In genomic region chr19:34269489-34269888, GRCh38 we compare ENCODE assay signal across 9 cellular contexts. TPM values are rescaled to one million over a fixed set of nuclear protein-coding genes. Genes with fewer than 3 reads are reported as not detected.
DNase-seq lines count a peak whose midpoint lies in the region; ATAC-seq and TF ChIP-seq lines count a peak whose summit lies in the region.
"Had no signal": no experiment of that assay in that cellular context is flagged by ENCODE, and none has a peak within 500 bp of the region (broad histone marks: within the 10 kb centered on the region; RNA-seq: fewer than 3 reads in every experiment).

No MANE protein-coding gene starts in this region.

- H3K4me1 ChIP-seq in HUES64 (ENCODE audit: insufficient read depth, low read length) = peaks cover 32% of the 10 kb centered on the region
- H3K4me1 ChIP-seq in naive thymus-derived CD4-positive, alpha-beta T cell (ENCODE audit: control insufficient read depth in 2 of 2, insufficient read depth in 2 of 2, low read length in 2 of 2) = peaks cover 37 to 69% of the 10 kb centered on the region in 2 donors

- intact Hi-C loops in CD14-positive monocyte (cut with micrococcal nuclease) = no loop called here
- intact Hi-C loops in naive thymus-derived CD4-positive, alpha-beta T cell (cut with micrococcal nuclease) = no loop called here
- intact Hi-C loops in lower leg skin (cut with DNase I; ENCODE audit: low total_unique reads) = no loop called here

- CTCF ChIA-PET in naive thymus-derived CD4-positive, alpha-beta T cell (lab: Charles Lee) = interaction anchor here (1.0 to 1.9 kb wide), 5 partner anchors 8 to 161 kb away, joined by 3 to 6 read pairs (median 5); no protein-coding TSS in a partner anchor

- POLR2A ChIA-PET in naive thymus-derived CD4-positive, alpha-beta T cell (lab: Charles Lee) = interaction anchor here (0.6 to 4.0 kb wide), 14 partner anchors 8 to 1380 kb away, joined by 3 to 12 read pairs (median 11); partner anchors contain the start of gene LSM14A

- H3K4me1 Mint-ChIP-seq in CD14-positive monocyte (peaks cover 24% of the 10 kb centered on the region), chondrocyte (ENCODE audit: low read depth) (peaks cover 63% of the 10 kb centered on the region)
- peaks cover 32 to 90% (median 84%) of the 10 kb centered on the region in 7 donors for H3K4me1 Mint-ChIP-seq in naive thymus-derived CD4-positive, alpha-beta T cell

- ATAC-seq in naive thymus-derived CD4-positive, alpha-beta T cell = no peak
- no peak for ATAC-seq in GM21423 (IDR thresholded peaks at IDR 0.05; ENCODE audit: unreplicated experiment)
- no peak for ATAC-seq in HG03460 (IDR thresholded peaks at IDR 0.05; ENCODE audit: unreplicated experiment)
- no peak for ATAC-seq in GM21786 (IDR thresholded peaks at IDR 0.05; ENCODE audit: unreplicated experiment)

- no peaks in the 10 kb centered on the region for H3K36me3 ChIP-seq in HUES64 (ENCODE audit: insufficient read depth, low read length)
- no peaks in the 10 kb centered on the region for H3K36me3 ChIP-seq in naive thymus-derived CD4-positive, alpha-beta T cell (ENCODE audit: control insufficient read depth in 2 of 3, insufficient read depth in 3 of 3, low read length in 3 of 3)

- H3K27me3 Mint-ChIP-seq in CD14-positive monocyte (ENCODE audit: low read depth in 3 of 3) (peaks cover 47 to 63% (median 53%) of the 10 kb centered on the region in 3 donors), chondrocyte (ENCODE audit: low read depth) (no peaks in the 10 kb centered on the region)
- H3K27me3 Mint-ChIP-seq in naive thymus-derived CD4-positive, alpha-beta T cell = no peaks in the 10 kb centered on the region

- H3K36me3 Mint-ChIP-seq in CD14-positive monocyte (peaks cover 9 to 20% of the 10 kb centered on the region in 2 donors), chondrocyte (ENCODE audit: low read depth) (peaks cover 1% of the 10 kb centered on the region)
- H3K36me3 Mint-ChIP-seq in naive thymus-derived CD4-positive, alpha-beta T cell = peaks cover 0 to 34% (median 14%) of the 10 kb centered on the region in 5 donors

- no peaks in the 10 kb centered on the region for H3K9me3 ChIP-seq in HUES64 (ENCODE audit: insufficient read depth, low read depth, low read length)
- H3K9me3 ChIP-seq in naive thymus-derived CD4-positive, alpha-beta T cell (ENCODE audit: control insufficient read depth in 2 of 3, low read length in 3 of 3) = no peaks in the 10 kb centered on the region

- H3K27me3 ChIP-seq in HUES64 (ENCODE audit: insufficient read depth, low read length) = no peaks in the 10 kb centered on the region
- no peaks in the 10 kb centered on the region for H3K27me3 ChIP-seq in naive thymus-derived CD4-positive, alpha-beta T cell (ENCODE audit: control insufficient read depth in 2 of 2, insufficient read depth in 2 of 2, low read length in 2 of 2)

- peak overlapping the region; percentile 0; the same call in 1 of the 2 replicates for H3K9ac ChIP-seq in HUES64 (ENCODE audit: low read depth, low read length)

- H3K9me3 Mint-ChIP-seq in CD14-positive monocyte = peaks cover 0 to 3% (median 0%) of the 10 kb centered on the region in 7 donors
- no peaks in the 10 kb centered on the region for H3K9me3 Mint-ChIP-seq in chondrocyte (ENCODE audit: low read depth)
- no peaks in the 10 kb centered on the region for H3K9me3 Mint-ChIP-seq in naive thymus-derived CD4-positive, alpha-beta T cell

- 89% methylated on average over 1 of the region's 2 CpGs for WGBS in HUES64
- WGBS in lower leg skin, 2 donors = 64 to 67% methylated on average over 2 of the region's 2 CpGs

- TF ChIP-seq POLR2A in lower leg skin (IDR thresholded peaks at IDR 0.05) = no peak

- TF ChIP-seq CTCF in CD14-positive monocyte (IDR thresholded peaks at IDR 0.05) = no peak
- no peak for TF ChIP-seq CTCF in chondrocyte (IDR thresholded peaks at IDR 0.05)
- TF ChIP-seq CTCF in lower leg skin (IDR thresholded peaks at IDR 0.05) = no peak

- H3K4me3 ChIP-seq in HUES64 (ENCODE audit: low read length) = no peak overlapping the region
- peak overlapping the region; percentile 28 for H3K4me3 ChIP-seq in naive thymus-derived CD4-positive, alpha-beta T cell (ENCODE audit: low read length)
- H3K4me3 ChIP-seq in lower leg skin (ENCODE audit: low read depth, poor library complexity, severe bottlenecking) = no peak overlapping the region

- peak overlapping the region; percentile 25 for H3K27ac ChIP-seq in HUES64 (ENCODE audit: low read depth, low read length)
- H3K27ac ChIP-seq in naive thymus-derived CD4-positive, alpha-beta T cell (ENCODE audit: low read depth, low read length) = peak overlapping the region; percentile 84

- H3K27ac Mint-ChIP-seq in CD14-positive monocyte (peak overlapping the region; percentile 91 to 97 (median 95)), chondrocyte (ENCODE audit: unreplicated experiment) (peak overlapping the region; percentile 95)
- peak overlapping the region; percentile 81 to 99 (median 98) for H3K27ac Mint-ChIP-seq in naive thymus-derived CD4-positive, alpha-beta T cell

- H3K4me3 Mint-ChIP-seq in CD14-positive monocyte (peak overlapping the region; percentile 56 to 78), chondrocyte (ENCODE audit: unreplicated experiment) (no peak overlapping the region)
- peak overlapping the region; percentile 47 to 87 (median 76) for H3K4me3 Mint-ChIP-seq in naive thymus-derived CD4-positive, alpha-beta T cell

- no peak for DNase-seq in CD14-positive monocyte (ENCODE audit: low spot score)
- DNase-seq in chondrocyte (ENCODE audit: low spot score) = no peak
- DNase-seq in naive thymus-derived CD4-positive, alpha-beta T cell = no peak
- no peak for DNase-seq in lower leg skin (ENCODE audit: low spot score in 2 of 2)
- DNase-seq: NCI-H1092 treated with DMSO at 0.1 percent for 48 hours had no signal

RNA-seq across cellular contexts. Expression of gene GARRE1, which starts 15.1 kb away (rescaled TPM):
- 1 to 10 TPM; 1.1 to 2.1 TPM for polyA plus RNA-seq in CD14-positive monocyte
- 11.5 TPM for polyA plus RNA-seq in HUES64 (2013, experiment 1 of 2)
- polyA plus RNA-seq in HUES64 (2013, experiment 2 of 2) = 12.6 TPM
- total RNA-seq in chondrocyte (23.3 to 35.4 TPM (median 24.4 TPM) in 3 replicates), lower leg skin (10 to 100 TPM; 27.6 to 36.6 (median 31.7) TPM)
- 10 to 100 TPM; 11.7 to 57.2 (median 38.0) TPM for total RNA-seq in naive thymus-derived CD4-positive, alpha-beta T cell
- 1 to 10 TPM; 5.3 to 9.0 TPM for polyA plus RNA-seq in naive thymus-derived CD4-positive, alpha-beta T cell
